21 cellular contexts compared by ENCODE assay signal in genomic region chr7:107951172-107951787, GRCh38. TPM values are rescaled to one million over a fixed set of nuclear protein-coding genes. Genes with fewer than 3 reads are reported as not detected.
DNase-seq lines count a peak whose midpoint lies in the region; ATAC-seq, FAIRE-seq and TF ChIP-seq lines count a peak whose summit lies in the region.
"Had no signal": no experiment of that assay in that cellular context is flagged by ENCODE, and none has a peak within 500 bp of the region (broad histone marks: within the 10 kb centered on the region; RNA-seq: fewer than 3 reads in every experiment).

No MANE protein-coding gene starts in this region.

- H3K27me3 Mint-ChIP-seq in activated T-helper 17 cell treated with anti-CD3 and anti-CD28 coated beads, Interleukin-2, amount 50 U/mL, for 72 hours, result peaks cover 5% of the 10 kb centered on the region
- no peaks in the 10 kb centered on the region for H3K27me3 Mint-ChIP-seq in stimulated activated naive CD8-positive, alpha-beta T cell treated with anti-CD3 and anti-CD28 coated beads, Interleukin-15, amount 100 ng/mL, for 72 hours

- FAIRE-seq in pancreas (lab: Jason Lieb, UNC), result no peak

- peaks cover 0 to 7% (median 6%) of the 10 kb centered on the region in 3 donors for H3K36me3 ChIP-seq in pancreas

- no peaks in the 10 kb centered on the region for H3K4me1 Mint-ChIP-seq in activated T-helper 17 cell treated with anti-CD3 and anti-CD28 coated beads, Interleukin-2, amount 50 U/mL, for 72 hours
- no peaks in the 10 kb centered on the region for H3K4me1 Mint-ChIP-seq in stimulated activated naive CD8-positive, alpha-beta T cell treated with anti-CD3 and anti-CD28 coated beads, Interleukin-15, amount 100 ng/mL, for 72 hours
- H3K4me1 Mint-ChIP-seq: CD8-positive, alpha-beta memory T cell; naive thymus-derived CD8-positive, alpha-beta T cell; T-helper 17 cell had no signal

- peak; percentile 17 to 69 (median 52) for ATAC-seq in pancreas
- no peak for ATAC-seq in activated T-helper 17 cell treated with anti-CD3 and anti-CD28 coated beads, Interleukin-2, amount 50 U/mL, for 72 hours (replicated peaks)
- ATAC-seq in stimulated activated naive CD8-positive, alpha-beta T cell treated with anti-CD3 and anti-CD28 coated beads, Interleukin-15, amount 100 ng/mL, for 72 hours, result no peak
- ATAC-seq: activated CD8-positive, alpha-beta T cell treated with anti-CD3 and anti-CD28 coated beads, Interleukin-2, amount 10 ng/mL, durations not matched to agents 7 days and 5 days; esophagus mucosa; naive thymus-derived CD8-positive, alpha-beta T cell; T-helper 17 cell had no signal

- 41 to 44% methylated on average over 14 of the region's 14 CpGs for WGBS in pancreas, 2 donors

- H3K27ac ChIP-seq in VCaP, result peak overlapping the region; percentile 44
- H3K27ac ChIP-seq in layer of hippocampus (ENCODE audit: low read depth, low read length), result peak overlapping the region; percentile 56
- peak overlapping the region in 3 of 4 donors; percentile 12 to 23 (median 14) for H3K27ac ChIP-seq in pancreas
- H3K27ac ChIP-seq: HL-60 had no signal

- H3K4me1 ChIP-seq in pancreas, result peaks cover 18 to 41% (median 38%) of the 10 kb centered on the region in 3 donors

- H3K9me3 Mint-ChIP-seq in activated T-helper 17 cell treated with anti-CD3 and anti-CD28 coated beads, Interleukin-2, amount 50 U/mL, for 72 hours, result no peaks in the 10 kb centered on the region
- H3K9me3 Mint-ChIP-seq in stimulated activated naive CD8-positive, alpha-beta T cell treated with anti-CD3 and anti-CD28 coated beads, Interleukin-15, amount 100 ng/mL, for 72 hours, result no peaks in the 10 kb centered on the region
- H3K9me3 Mint-ChIP-seq: CD8-positive, alpha-beta memory T cell; naive thymus-derived CD8-positive, alpha-beta T cell had no signal

- H3K4me3 Mint-ChIP-seq in activated T-helper 17 cell treated with anti-CD3 and anti-CD28 coated beads, Interleukin-2, amount 50 U/mL, for 72 hours, result no peak overlapping the region
- no peak overlapping the region for H3K4me3 Mint-ChIP-seq in stimulated activated naive CD8-positive, alpha-beta T cell treated with anti-CD3 and anti-CD28 coated beads, Interleukin-15, amount 100 ng/mL, for 72 hours
- H3K4me3 Mint-ChIP-seq: activated CD8-positive, alpha-beta T cell treated with anti-CD3 and anti-CD28 coated beads, Interleukin-2, amount 10 ng/mL, durations not matched to agents 7 days and 5 days; CD8-positive, alpha-beta memory T cell; naive thymus-derived CD8-positive, alpha-beta T cell; T-helper 17 cell had no signal

- H3K27me3 ChIP-seq in layer of hippocampus (ENCODE audit: control insufficient read depth, insufficient read depth, low read length), result no peaks in the 10 kb centered on the region
- H3K27me3 ChIP-seq in pancreas, result no peaks in the 10 kb centered on the region
- H3K27me3 ChIP-seq: dorsolateral prefrontal cortex, transverse colon had no signal

- no peaks in the 10 kb centered on the region for H3K36me3 Mint-ChIP-seq in activated T-helper 17 cell treated with anti-CD3 and anti-CD28 coated beads, Interleukin-2, amount 50 U/mL, for 72 hours (ENCODE audit: low read depth)
- H3K36me3 Mint-ChIP-seq: CD8-positive, alpha-beta memory T cell; naive thymus-derived CD8-positive, alpha-beta T cell had no signal

- no peak overlapping the region for H3K4me3 ChIP-seq in pancreas
- H3K4me3 ChIP-seq: dorsolateral prefrontal cortex, transverse colon had no signal

- DNase-seq in DMS79 (lab: John Stamatoyannopoulos, UW), result peak; percentile 35
- peak in 3 of 6 donors; percentile 23 to 38 (median 32) for DNase-seq in pancreas
- no peak for DNase-seq in NCI-H1930 (lab: John Stamatoyannopoulos, UW)
- DNase-seq in stimulated activated naive CD8-positive, alpha-beta T cell treated with anti-CD3 and anti-CD28 coated beads, Interleukin-15, amount 100 ng/mL, for 72 hours, result no peak
- DNase-seq in SW 1271 (lab: John Stamatoyannopoulos, UW), result no peak
- DNase-seq: activated CD8-positive, alpha-beta T cell treated with anti-CD3 and anti-CD28 coated beads, Interleukin-2, amount 10 ng/mL, durations not matched to agents 7 days and 5 days; CD8-positive, alpha-beta memory T cell; dorsolateral prefrontal cortex; EL; H7; MV-4-11; naive thymus-derived CD8-positive, alpha-beta T cell; NCI-H2081; NCI-H510A; T-helper 17 cell; transverse colon had no signal

- no peak for TF ChIP-seq CTCF in VCaP (conservative IDR thresholded peaks at IDR 0.05)
- TF ChIP-seq CTCF in pancreas (IDR thresholded peaks at IDR 0.05), result no peak

- H3K27ac Mint-ChIP-seq in activated T-helper 17 cell treated with anti-CD3 and anti-CD28 coated beads, Interleukin-2, amount 50 U/mL, for 72 hours, result no peak overlapping the region
- H3K27ac Mint-ChIP-seq in stimulated activated naive CD8-positive, alpha-beta T cell treated with anti-CD3 and anti-CD28 coated beads, Interleukin-15, amount 100 ng/mL, for 72 hours, result no peak overlapping the region
- H3K27ac Mint-ChIP-seq: activated CD8-positive, alpha-beta T cell treated with anti-CD3 and anti-CD28 coated beads, Interleukin-2, amount 10 ng/mL, durations not matched to agents 7 days and 5 days; CD8-positive, alpha-beta memory T cell; naive thymus-derived CD8-positive, alpha-beta T cell; T-helper 17 cell had no signal

- no peaks in the 10 kb centered on the region for H3K9me3 ChIP-seq in pancreas
- H3K9me3 ChIP-seq: transverse colon had no signal

- intact Hi-C loops in pancreas (cut with DNase I), result no loop called here

RNA-seq across cellular contexts. Expression of gene LAMB1, which starts 51.7 kb away (rescaled TPM):
- total RNA-seq in pancreas, result 100 to 1,000 TPM in 3 of 6 donors, 10 to 100 TPM in 3; 25.5 to 169 (median 101) TPM
- 100 to 1,000 TPM; 137 to 167 TPM for polyA plus RNA-seq in pancreas
- total RNA-seq in activated T-helper 17 cell treated with anti-CD3 and anti-CD28 coated beads, Interleukin-2, amount 50 U/mL, for 72 hours, result not detected
- total RNA-seq: activated CD8-positive, alpha-beta T cell treated with anti-CD3 and anti-CD28 coated beads, Interleukin-2, amount 10 ng/mL, durations not matched to agents 7 days and 5 days; CD8-positive, alpha-beta memory T cell; T-helper 17 cell had no signal

Comparison
In these comparisons a context has a peak if more than half of its experiments do, and no peak if none do; other contexts are left out.
1. ATAC-seq: peak in pancreas (4 of 4); none in activated T-helper 17 cell treated with anti-CD3 and anti-CD28 coated beads, Interleukin-2, amount 50 U/mL, for 72 hours (single experiment) and stimulated activated naive CD8-positive, alpha-beta T cell treated with anti-CD3 and anti-CD28 coated beads, Interleukin-15, amount 100 ng/mL, for 72 hours (single experiment).
2. RNA of gene LAMB1, which starts 51.7 kb away (total RNA-seq): 25.5 to 169 TPM in pancreas; not detected in activated T-helper 17 cell treated with anti-CD3 and anti-CD28 coated beads, Interleukin-2, amount 50 U/mL, for 72 hours; every median in the first group is over 10 times any median in the second.
3. Peak in every context shown above with its lines, with median percentiles within 50 percentile points of each other: H3K27ac ChIP-seq.